19 cellular contexts compared by ENCODE assay signal in the genomic region with DNA sequence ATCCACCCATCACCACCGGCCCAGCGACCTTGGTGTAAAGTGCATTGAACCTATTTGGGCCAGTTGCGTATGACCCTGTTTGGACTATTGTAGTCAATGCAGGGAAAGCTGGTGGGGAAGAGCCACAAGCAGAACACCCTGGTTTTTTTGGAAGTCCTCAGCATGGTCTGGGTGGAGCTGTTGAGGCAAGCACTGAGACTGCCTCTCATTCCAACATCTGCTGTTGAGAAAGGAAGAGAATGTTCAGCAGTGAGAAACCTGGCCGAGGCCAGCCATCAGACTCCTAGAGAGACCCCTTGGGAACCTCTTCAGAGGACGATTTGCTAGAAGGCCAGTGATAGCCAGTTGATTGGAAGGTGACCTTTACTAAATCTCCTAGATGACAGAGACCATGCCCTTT.
DNase-seq lines count a peak whose midpoint lies in the region; ATAC-seq and TF ChIP-seq lines count a peak whose summit lies in the region.
"Had no signal": no experiment of that assay in that cellular context is flagged by ENCODE, and none has a peak within 500 bp of the region (broad histone marks: within the 10 kb centered on the region; RNA-seq: fewer than 3 reads in every experiment).

No MANE protein-coding gene starts in this region.

- no TSS peak for BruUV-seq in MCF 10A (replicated peaks; lab: Mats Ljungman, UMichigan)
- no TSS peak for BruUV-seq in IMR-90 (replicated peaks; lab: Mats Ljungman, UMichigan)

- no peaks in the 10 kb centered on the region for H3K27me3 ChIP-seq in breast epithelium
- H3K27me3 ChIP-seq in BLaER1: no peaks in the 10 kb centered on the region
- H3K27me3 ChIP-seq in IMR-90 (ENCODE audit: control insufficient read depth, insufficient read depth, low read length): no peaks in the 10 kb centered on the region
- no peaks in the 10 kb centered on the region for H3K27me3 ChIP-seq in osteoblast (ENCODE audit: insufficient read depth, low read length)

- H3K36me3 ChIP-seq in breast epithelium (no peaks in the 10 kb centered on the region), BLaER1 (no peaks in the 10 kb centered on the region), IMR-90 (ENCODE audit: control insufficient read depth, insufficient read depth, low read length) (peaks cover 4% of the 10 kb centered on the region), osteoblast (ENCODE audit: insufficient read depth, low read length) (no peaks in the 10 kb centered on the region)

- H3K27me3 Mint-ChIP-seq in MCF 10A (ENCODE audit: insufficient read depth, unreplicated experiment): no peaks in the 10 kb centered on the region

- H3K4me1 ChIP-seq in breast epithelium: no peaks in the 10 kb centered on the region
- H3K4me1 ChIP-seq in BLaER1: peaks cover 27% of the 10 kb centered on the region
- H3K4me1 ChIP-seq in IMR-90 (ENCODE audit: control insufficient read depth, insufficient read depth, low read length): no peaks in the 10 kb centered on the region; the same call in 1 of the 2 replicates
- H3K4me1 ChIP-seq in osteoblast (ENCODE audit: insufficient read depth, low read length): peaks cover 5% of the 10 kb centered on the region
- H3K4me1 ChIP-seq: A549, Caco-2 had no signal

- H3K9me1 ChIP-seq in IMR-90 (ENCODE audit: insufficient read depth, low read length): peaks cover 5% of the 10 kb centered on the region; the same call in 1 of the 2 replicates

- H2BK15ac ChIP-seq in IMR-90 (ENCODE audit: low read depth, low read length): no peak overlapping the region

- intact Hi-C loops in breast epithelium (cut with DNase I; ENCODE audit: low total_unique reads): no loop called here
- intact Hi-C loops in MCF 10A (cut with micrococcal nuclease): no loop called here
- intact Hi-C loops in IMR-90 (cut with micrococcal nuclease): no loop called here

- TF ChIP-seq POLR2A in breast epithelium (IDR thresholded peaks at IDR 0.05) (no peak), IMR-90 (IDR thresholded peaks at IDR 0.05; ENCODE audit: low read depth, low read length) (no peak)

- H3K4me3 ChIP-seq in breast epithelium (no peak overlapping the region), BLaER1 (no peak overlapping the region), IMR-90 (ENCODE audit: insufficient read depth, low read depth, low read length) (no peak overlapping the region), osteoblast (ENCODE audit: insufficient read depth, low read length) (no peak overlapping the region)
- H3K4me3 ChIP-seq: A549, K562 had no signal

- peaks cover 10% of the 10 kb centered on the region for H3K9me3 Mint-ChIP-seq in MCF 10A (ENCODE audit: unreplicated experiment)

- H3K9me3 ChIP-seq in breast epithelium (no peaks in the 10 kb centered on the region), BLaER1 (peaks cover 11% of the 10 kb centered on the region), IMR-90 (ENCODE audit: control insufficient read depth, insufficient read depth, low read length) (no peaks in the 10 kb centered on the region; the same call in 1 of the 2 replicates), osteoblast (ENCODE audit: low read depth, low read length) (no peaks in the 10 kb centered on the region)
- H3K9me3 ChIP-seq: A549, Caco-2 had no signal

- peak overlapping the region; percentile 41 to 82 for H3K27ac ChIP-seq in breast epithelium
- H3K27ac ChIP-seq in BLaER1: no peak overlapping the region
- H3K27ac ChIP-seq in IMR-90 (ENCODE audit: insufficient read depth, low read length): no peak overlapping the region
- no peak overlapping the region for H3K27ac ChIP-seq in osteoblast (ENCODE audit: low read depth, low read length)
- H3K27ac ChIP-seq: 22Rv1, A549, HL-60 had no signal

- H4K8ac ChIP-seq in IMR-90 (ENCODE audit: low read depth in 2 of 2, low read length in 2 of 2): 0 out of 4 replicates have a peak overlapping the region, but pooled peaks of 1 of the 2 experiments have one; percentile 19

- dilution Hi-C loops in IMR-90 (cut with HindIII; ENCODE audit: low sequenced_read_pairs, unreplicated experiment): no loop called here

- no peak overlapping the region for H2AK9ac ChIP-seq in IMR-90 (replicated peaks; ENCODE audit: low read depth, low read length, poor library complexity)

- POLR2A ChIA-PET in MCF 10A (lab: Yijun Ruan, JAX): no interaction called here
- POLR2A ChIA-PET in IMR-90 (lab: Charles Lee; ENCODE audit: unreplicated experiment): no interaction called here

- no peak for TF ChIP-seq CTCF in breast epithelium (IDR thresholded peaks at IDR 0.05)
- no peak for TF ChIP-seq CTCF in MCF 10A (IDR thresholded peaks at IDR 0.05; ENCODE audit: unreplicated experiment)
- no peak for TF ChIP-seq CTCF in IMR-90 (conservative IDR thresholded peaks at IDR 0.05; ENCODE audit: low read depth, low read length)
- no peak for TF ChIP-seq CTCF in osteoblast (IDR thresholded peaks at IDR 0.05; ENCODE audit: extremely low read depth, low read depth, low read length)

- no peaks in the 10 kb centered on the region for H3K79me2 ChIP-seq in osteoblast (ENCODE audit: insufficient read depth, low read length)

- no peak overlapping the region for H3K9ac ChIP-seq in BLaER1
- no peak overlapping the region for H3K9ac ChIP-seq in IMR-90 (ENCODE audit: low read depth, low read length)

- H4K20me1 ChIP-seq in BLaER1 (no peaks in the 10 kb centered on the region), IMR-90 (ENCODE audit: insufficient read depth, low read length) (no peaks in the 10 kb centered on the region), osteoblast (ENCODE audit: insufficient read depth, low read length) (no peaks in the 10 kb centered on the region)

- peak overlapping the region; percentile 20; the same call in 1 of the 2 replicates for H4K5ac ChIP-seq in IMR-90 (ENCODE audit: low read depth, low read length)

- ATAC-seq in IMR-90 (ENCODE audit: low read depth): no peak
- ATAC-seq: A549, K562 had no signal

- peak overlapping the region; percentile 48 for H3K4ac ChIP-seq in IMR-90 (ENCODE audit: low read depth, low read length)

- H3K4me2 ChIP-seq in BLaER1: peak overlapping the region; percentile 43; the same call in 1 of the 2 replicates
- no peak overlapping the region for H3K4me2 ChIP-seq in IMR-90 (ENCODE audit: low read depth, low read length)
- H3K4me2 ChIP-seq in osteoblast (ENCODE audit: insufficient read depth, low read length): no peak overlapping the region
- H3K4me2 ChIP-seq: A549 had no signal

- H3K18ac ChIP-seq in IMR-90 (ENCODE audit: low read depth, low read length): peak overlapping the region; percentile 7; the same call in 1 of the 2 replicates

- no peak overlapping the region for H3K4me3 Mint-ChIP-seq in MCF 10A (ENCODE audit: unreplicated experiment)
- H3K4me3 Mint-ChIP-seq: CD4-positive, CD25-positive, alpha-beta regulatory T cell; CD8-positive, alpha-beta memory T cell; H9 had no signal

- CTCF ChIA-PET in MCF 10A (lab: Yijun Ruan, JAX) (interaction anchor here (1.5 kb wide), 1 partner anchor 12 kb away, joined by 3 read pairs; no protein-coding TSS in a partner anchor), IMR-90 (lab: Yijun Ruan, JAX) (interaction anchor here (0.6 kb wide), 1 partner anchor 178 kb away, joined by 3 read pairs; no protein-coding TSS in a partner anchor)

- no peak for TF ChIP-seq RAD21 in IMR-90 (IDR thresholded peaks at IDR 0.05; ENCODE audit: low read length)

- no peak overlapping the region for H2BK120ac ChIP-seq in IMR-90 (ENCODE audit: low read depth, low read length)

- H3K14ac ChIP-seq in IMR-90 (replicated peaks; ENCODE audit: low read depth, low read length): peak overlapping the region; percentile 42; the same call in 1 of the 2 replicates

- 0 out of 2 replicates have a peak overlapping the region, but pooled peaks have one; percentile 47 for H2AK5ac ChIP-seq in IMR-90 (ENCODE audit: low read depth, low read length)

- no CpG with 5 or more reads among the region's 5 CpGs for WGBS in IMR-90 (ENCODE audit: extremely low coverage in 2 of 2, insufficient read length in 1 of 2), 2 experiments

- H3K36me3 Mint-ChIP-seq in MCF 10A (ENCODE audit: insufficient read depth, unreplicated experiment): no peaks in the 10 kb centered on the region

- in situ Hi-C loops in IMR-90 (cut with MboI; ENCODE audit: low sequenced_read_pairs): no loop called here

- no peak overlapping the region for H3K27ac Mint-ChIP-seq in MCF 10A (ENCODE audit: low read depth, unreplicated experiment)
- H3K27ac Mint-ChIP-seq: H9 had no signal

- H3K4me1 Mint-ChIP-seq in MCF 10A (ENCODE audit: insufficient read depth, unreplicated experiment): no peaks in the 10 kb centered on the region
- H3K4me1 Mint-ChIP-seq: H9 had no signal

- peaks cover 0 to 3% of the 10 kb centered on the region in 2 experiments; a peak in 1 of 4 replicates for H3K79me1 ChIP-seq in IMR-90 (ENCODE audit: low read depth in 1 of 2, low read length in 2 of 2)

- no peak for DNase-seq in breast epithelium (ENCODE audit: low spot score in 2 of 2)
- no peak for DNase-seq in MCF 10A (ENCODE audit: unreplicated experiment)
- no peak for DNase-seq in IMR-90
- DNase-seq in osteoblast (ENCODE audit: insufficient read length, low spot score, missing footprints): no peak
- no peak for DNase-seq in activated naive CD4-positive, alpha-beta T cell treated with Interleukin-2 at 50 U/mL for 16 hours
- no peak for DNase-seq in DMS79 (lab: John Stamatoyannopoulos, UW)
- DNase-seq in DMS153 treated with DMSO at 0.1 percent for 48 hours (lab: John Stamatoyannopoulos, UW; ENCODE audit: unreplicated experiment): no peak
- DNase-seq: AML-193; Caco-2; CD8-positive, alpha-beta memory T cell; DMS79 treated with DMSO at 0.1 percent for 48 hours; GF-D8; H9 had no signal

- H3K23ac ChIP-seq in IMR-90 (ENCODE audit: low read depth, low read length): no peak overlapping the region

- H2AFZ ChIP-seq in IMR-90 (replicated peaks; ENCODE audit: low read length, poor library complexity) (no peak overlapping the region), osteoblast (ENCODE audit: low read length) (peak overlapping the region; percentile 28)

- H2BK5ac ChIP-seq in IMR-90 (ENCODE audit: low read depth, low read length, poor library complexity, severe bottlenecking): peak overlapping the region; percentile 17

- H3K56ac ChIP-seq in IMR-90 (ENCODE audit: extremely low read depth, insufficient read depth, low read length): no peak overlapping the region

- no peak overlapping the region for H2BK20ac ChIP-seq in IMR-90 (ENCODE audit: low read depth, low read length)

- H4K91ac ChIP-seq in IMR-90 (ENCODE audit: insufficient read depth, low read depth, low read length): no peak overlapping the region

TF ChIP-seq in IMR-90, 13 proteins besides CTCF, POLR2A, EP300 and RAD21 (continues in another document):
- no peak for TF ChIP-seq RCOR1 (IDR thresholded peaks at IDR 0.05; ENCODE audit: insufficient replicate concordance, low read length)
- no peak for TF ChIP-seq NFE2L2 (IDR thresholded peaks at IDR 0.05; ENCODE audit: low read depth, low read length)
- TF ChIP-seq MAZ (IDR thresholded peaks at IDR 0.05; ENCODE audit: borderline replicate concordance, low read depth, low read length): no peak
- no peak for TF ChIP-seq CEBPB (IDR thresholded peaks at IDR 0.05; ENCODE audit: low read depth, low read length)
- no peak for TF ChIP-seq SMC3 (IDR thresholded peaks at IDR 0.05; ENCODE audit: low read depth, low read length)
- TF ChIP-seq MAFK (IDR thresholded peaks at IDR 0.05; ENCODE audit: low read depth, low read length): no peak
- TF ChIP-seq CHD1 (IDR thresholded peaks at IDR 0.05; ENCODE audit: low read depth, low read length): no peak
- TF ChIP-seq MXI1 (IDR thresholded peaks at IDR 0.05; ENCODE audit: borderline replicate concordance, low read depth, low read length): no peak

Comparison
In these comparisons a context has a peak if more than half of its experiments do, and no peak if none do; other contexts are left out.
1. H3K27ac ChIP-seq: peak in breast epithelium (2 of 2); none in BLaER1 (single experiment), IMR-90 (single experiment) and osteoblast (single experiment).